In genomic region chr3:160450846-160451245, GRCh38 we compare ENCODE assay signal across 10 cellular contexts. TPM values are rescaled to one million over a fixed set of nuclear protein-coding genes. Genes with fewer than 3 reads are reported as not detected.
DNase-seq lines count a peak whose midpoint lies in the region; ATAC-seq and TF ChIP-seq lines count a peak whose summit lies in the region.
"Had no signal": no experiment of that assay in that cellular context is flagged by ENCODE, and none has a peak within 500 bp of the region (broad histone marks: within the 10 kb centered on the region; RNA-seq: fewer than 3 reads in every experiment).

No MANE protein-coding gene starts in this region.

- H3K4me3 Mint-ChIP-seq in activated T-cell treated with anti-CD3 and anti-CD28 coated beads, Interleukin-2, amount 50 U/mL, for 72 hours: peak overlapping the region; percentile 98
- peak overlapping the region; percentile 91 for H3K4me3 Mint-ChIP-seq in WTC11

- peaks cover 31% of the 10 kb centered on the region for H3K4me1 Mint-ChIP-seq in activated T-cell treated with anti-CD3 and anti-CD28 coated beads, Interleukin-2, amount 50 U/mL, for 72 hours (ENCODE audit: low read depth)
- H3K4me1 Mint-ChIP-seq in WTC11: peaks cover 28% of the 10 kb centered on the region

- H3K9me3 Mint-ChIP-seq in activated T-cell treated with anti-CD3 and anti-CD28 coated beads, Interleukin-2, amount 50 U/mL, for 72 hours: no peaks in the 10 kb centered on the region
- 0 out of 2 replicates have a peak, but pooled peaks cover 3% of the 10 kb centered on the region for H3K9me3 Mint-ChIP-seq in WTC11

- no peak for ATAC-seq in activated T-cell treated with anti-CD3 and anti-CD28 coated beads, Interleukin-2, amount 50 U/mL, for 72 hours (replicated peaks in 1 of 2)
- no peak for ATAC-seq in WTC11
- no peak for ATAC-seq in GM19395 (IDR thresholded peaks at IDR 0.05; ENCODE audit: unreplicated experiment)
- no peak for ATAC-seq in GM21515 (IDR thresholded peaks at IDR 0.05; ENCODE audit: unreplicated experiment)

- peak overlapping the region; percentile 19 for H3K27ac ChIP-seq in temporal lobe (ENCODE audit: low read depth, low read length)
- H3K27ac ChIP-seq: psoas muscle, vagina had no signal

- H3K36me3 Mint-ChIP-seq in activated T-cell treated with anti-CD3 and anti-CD28 coated beads, Interleukin-2, amount 50 U/mL, for 72 hours (ENCODE audit: insufficient read depth in 2 of 2): peaks cover 15 to 17% of the 10 kb centered on the region in 2 donors
- peaks cover 19% of the 10 kb centered on the region for H3K36me3 Mint-ChIP-seq in WTC11

- CTCF ChIA-PET in WTC11 (lab: Charles Lee): interaction anchor here (1.7 kb wide), 1 partner anchor 35 kb away, joined by 7 read pairs; no protein-coding TSS in a partner anchor

- no peaks in the 10 kb centered on the region for H3K27me3 Mint-ChIP-seq in activated T-cell treated with anti-CD3 and anti-CD28 coated beads, Interleukin-2, amount 50 U/mL, for 72 hours (ENCODE audit: low read depth)
- peaks cover 2% of the 10 kb centered on the region; the same call in 1 of the 2 replicates for H3K27me3 Mint-ChIP-seq in WTC11 (ENCODE audit: low read depth)

- no peak for TF ChIP-seq CTCF in WTC11 (IDR thresholded peaks at IDR 0.05)

- H3K27ac Mint-ChIP-seq in activated T-cell treated with anti-CD3 and anti-CD28 coated beads, Interleukin-2, amount 50 U/mL, for 72 hours: peak overlapping the region; percentile 98
- H3K27ac Mint-ChIP-seq in WTC11: peak overlapping the region; percentile 96

- no peak for DNase-seq in activated T-cell treated with anti-CD3 and anti-CD28 coated beads, Interleukin-2, amount 50 U/mL, for 72 hours
- DNase-seq in activated T-cell treated with anti-CD3 and anti-CD28 coated beads, Interleukin-2, amount 50 U/mL, for 1 hour: no peak
- DNase-seq in WTC11 (ENCODE audit: low spot score) (no peak), hepatic stellate cell (ENCODE audit: low spot score) (peak; percentile 94)
- no peak for DNase-seq in activated CD4-positive, CD25-positive, alpha-beta regulatory T cell (lab: John Stamatoyannopoulos, UW)
- DNase-seq: psoas muscle had no signal

- POLR2A ChIA-PET in WTC11 (lab: Charles Lee): interaction anchor here (0.7 to 2.9 kb wide), 8 partner anchors 29 to 611 kb away, joined by 3 to 25 read pairs (median 4); partner anchors contain the start of genes IFT80, SCHIP1 and SMC4

TF ChIP-seq in WTC11, 78 proteins besides CTCF, POLR2A, EP300 and RAD21:
- TF ChIP-seq MAX (CRISPR knock-in tag; IDR thresholded peaks at IDR 0.05): no peak
- no peak for TF ChIP-seq ESRRA (CRISPR knock-in tag; IDR thresholded peaks at IDR 0.05; ENCODE audit: borderline replicate concordance)
- no peak for TF ChIP-seq CDX4 (CRISPR knock-in tag; IDR thresholded peaks at IDR 0.05; ENCODE audit: borderline replicate concordance)
- no peak for TF ChIP-seq CBFB (CRISPR knock-in tag; IDR thresholded peaks at IDR 0.05; ENCODE audit: low read depth)
- no peak for TF ChIP-seq ZNF263 (CRISPR knock-in tag; IDR thresholded peaks at IDR 0.05; ENCODE audit: low read depth)
- TF ChIP-seq, protein P1, sequence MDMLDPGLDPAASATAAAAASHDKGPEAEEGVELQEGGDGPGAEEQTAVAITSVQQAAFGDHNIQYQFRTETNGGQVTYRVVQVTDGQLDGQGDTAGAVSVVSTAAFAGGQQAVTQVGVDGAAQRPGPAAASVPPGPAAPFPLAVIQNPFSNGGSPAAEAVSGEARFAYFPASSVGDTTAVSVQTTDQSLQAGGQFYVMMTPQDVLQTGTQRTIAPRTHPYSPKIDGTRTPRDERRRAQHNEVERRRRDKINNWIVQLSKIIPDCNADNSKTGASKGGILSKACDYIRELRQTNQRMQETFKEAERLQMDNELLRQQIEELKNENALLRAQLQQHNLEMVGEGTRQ (CRISPR knock-in tag; IDR thresholded peaks at IDR 0.05): no peak
- TF ChIP-seq, protein P2, sequence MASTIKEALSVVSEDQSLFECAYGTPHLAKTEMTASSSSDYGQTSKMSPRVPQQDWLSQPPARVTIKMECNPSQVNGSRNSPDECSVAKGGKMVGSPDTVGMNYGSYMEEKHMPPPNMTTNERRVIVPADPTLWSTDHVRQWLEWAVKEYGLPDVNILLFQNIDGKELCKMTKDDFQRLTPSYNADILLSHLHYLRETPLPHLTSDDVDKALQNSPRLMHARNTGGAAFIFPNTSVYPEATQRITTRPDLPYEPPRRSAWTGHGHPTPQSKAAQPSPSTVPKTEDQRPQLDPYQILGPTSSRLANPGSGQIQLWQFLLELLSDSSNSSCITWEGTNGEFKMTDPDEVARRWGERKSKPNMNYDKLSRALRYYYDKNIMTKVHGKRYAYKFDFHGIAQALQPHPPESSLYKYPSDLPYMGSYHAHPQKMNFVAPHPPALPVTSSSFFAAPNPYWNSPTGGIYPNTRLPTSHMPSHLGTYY (CRISPR knock-in tag; IDR thresholded peaks at IDR 0.05): no peak

RNA-seq across cellular contexts. Expression of gene TRIM59, which starts 1.3 kb away (rescaled TPM):
- 10 to 100 TPM; 39.9 to 41.8 TPM for total RNA-seq in activated T-cell treated with anti-CD3 and anti-CD28 coated beads, Interleukin-2, amount 50 U/mL, for 72 hours
- 32.4 to 38.5 TPM (median 36.8 TPM) in 3 replicates for total RNA-seq in WTC11 (2021)
- 6.6 TPM for total RNA-seq in temporal lobe

RNA-seq across cellular contexts. Expression of gene SMC4, which starts 51.4 kb away (rescaled TPM):
- 100 to 1,000 TPM; 167 to 206 TPM for total RNA-seq in activated T-cell treated with anti-CD3 and anti-CD28 coated beads, Interleukin-2, amount 50 U/mL, for 72 hours
- total RNA-seq in WTC11 (2021) (115 to 144 TPM (median 125 TPM) in 3 replicates), temporal lobe (32.0 TPM)

RNA-seq across cellular contexts. Expression of gene IFT80, which starts 51.8 kb away (rescaled TPM):
- 10 to 100 TPM; 22.2 to 22.7 TPM for total RNA-seq in activated T-cell treated with anti-CD3 and anti-CD28 coated beads, Interleukin-2, amount 50 U/mL, for 72 hours
- total RNA-seq in WTC11 (2021): 26.9 to 29.5 TPM (median 28.0 TPM) in 3 replicates
- 55.3 TPM for total RNA-seq in temporal lobe
